ENCODE assay signal across 24 cellular contexts in genomic region chr13:20998649-20999415, GRCh38.
DNase-seq lines count a peak whose midpoint lies in the region; ATAC-seq, FAIRE-seq and TF ChIP-seq lines count a peak whose summit lies in the region.
"Had no signal": no experiment of that assay in that cellular context is flagged by ENCODE, and none has a peak within 500 bp of the region (broad histone marks: within the 10 kb centered on the region; RNA-seq: fewer than 3 reads in every experiment).

No MANE protein-coding gene starts in this region.

- no peak overlapping the region for H2BK120ac ChIP-seq in H1 (replicated peaks; ENCODE audit: low read depth, low read length)

- no peak overlapping the region for H3K27ac Mint-ChIP-seq in stimulated activated naive CD8-positive, alpha-beta T cell treated with anti-CD3 and anti-CD28 coated beads, Interleukin-15, amount 100 ng/mL, for 72 hours
- H3K27ac Mint-ChIP-seq: activated naive CD8-positive, alpha-beta T cell treated with anti-CD3 and anti-CD28 coated beads for 36 hours; activated T-helper 17 cell treated with anti-CD3 and anti-CD28 coated beads, Interleukin-2, amount 50 U/mL, for 72 hours; natural killer cell; type B pancreatic cell had no signal

- H3K9ac ChIP-seq in H1 (replicated peaks in 1 of 4; ENCODE audit: extremely low read depth in 1 of 4, low read depth in 3 of 4, low read length in 3 of 4), result no peak overlapping the region

- H3K4me2 ChIP-seq in H1 (ENCODE audit: insufficient read depth in 1 of 2, low read depth in 2 of 2, low read length in 2 of 2), result no peak overlapping the region; a peak in 1 of 4 replicates
- no peak overlapping the region for H3K4me2 ChIP-seq in osteoblast (ENCODE audit: insufficient read depth, low read length)

- TF ChIP-seq CTCF in H1 (IDR thresholded peaks at IDR 0.05; ENCODE audit: control extremely low read depth in 1 of 3, insufficient read depth in 1 of 3, low read depth in 1 of 3, low read length in 3 of 3) (peak in 1 of 3 experiments; percentile 3; a peak in 2 of 4 replicates), osteoblast (IDR thresholded peaks at IDR 0.05; ENCODE audit: extremely low read depth, low read depth, low read length) (no peak), psoas muscle (IDR thresholded peaks at IDR 0.05) (no peak)

- H3K9me3 Mint-ChIP-seq in stimulated activated naive CD8-positive, alpha-beta T cell treated with anti-CD3 and anti-CD28 coated beads, Interleukin-15, amount 100 ng/mL, for 72 hours, result no peaks in the 10 kb centered on the region
- H3K9me3 Mint-ChIP-seq: activated T-helper 17 cell treated with anti-CD3 and anti-CD28 coated beads, Interleukin-2, amount 50 U/mL, for 72 hours; natural killer cell; type B pancreatic cell had no signal

- H3K79me1 ChIP-seq in H1 (ENCODE audit: low read depth, low read length), result peaks cover 11% of the 10 kb centered on the region

- no peak overlapping the region for H2BK20ac ChIP-seq in H1 (ENCODE audit: low read length)

- H3K79me2 ChIP-seq in H1 (ENCODE audit: control insufficient read depth in 1 of 2, insufficient read depth in 2 of 2, low read length in 2 of 2) (peaks cover 0 to 76% of the 10 kb centered on the region in 2 experiments; a peak in 2 of 4 replicates), osteoblast (ENCODE audit: insufficient read depth, low read length) (peaks cover 85% of the 10 kb centered on the region)

- H3K4me1 ChIP-seq in H1 (replicated peaks in 1 of 4; ENCODE audit: control insufficient read depth in 3 of 4, insufficient read depth in 4 of 4, low read length in 3 of 4), result peaks cover 6 to 18% (median 10%) of the 10 kb centered on the region in 4 experiments
- peaks cover 28% of the 10 kb centered on the region for H3K4me1 ChIP-seq in osteoblast (ENCODE audit: insufficient read depth, low read length)
- peaks cover 34% of the 10 kb centered on the region for H3K4me1 ChIP-seq in psoas muscle

- CTCF ChIA-PET in H1 (lab: Charles Lee; ENCODE audit: partially characterized antibody), result interaction anchor here (1.1 to 1.4 kb wide), 2 partner anchors 16 to 56 kb away, joined by 3 to 5 read pairs; no protein-coding TSS in a partner anchor

- WGBS in H1 (ENCODE audit: extremely low coverage in 1 of 2, insufficient coverage in 1 of 2, insufficient read length in 1 of 2, insufficient replicate concordance in 2 of 2, low coverage in 1 of 2, low lambda C conversion rate in 2 of 2, missing lambda C conversion rate in 1 of 2), 2 experiments, result 94% methylated on average over 48 of the region's 60 CpGs; no CpG with 5 or more reads in 1 of the 2 experiments
- WGBS in psoas muscle, 3 donors, result 96 to 97% (median 96%) methylated on average over 59 to 60 of the region's 60 CpGs

- H3K23ac ChIP-seq in H1 (ENCODE audit: insufficient read length), result no peak overlapping the region

- no peaks in the 10 kb centered on the region for H3K4me1 Mint-ChIP-seq in stimulated activated naive CD8-positive, alpha-beta T cell treated with anti-CD3 and anti-CD28 coated beads, Interleukin-15, amount 100 ng/mL, for 72 hours
- H3K4me1 Mint-ChIP-seq: activated naive CD8-positive, alpha-beta T cell treated with anti-CD3 and anti-CD28 coated beads for 36 hours had no signal

- DNase-seq in stimulated activated naive CD8-positive, alpha-beta T cell treated with anti-CD3 and anti-CD28 coated beads, Interleukin-15, amount 100 ng/mL, for 72 hours, result no peak
- no peak for DNase-seq in stimulated activated naive CD8-positive, alpha-beta T cell treated with anti-CD3 and anti-CD28 coated beads, Interleukin-15, Interleukin-2, amounts not matched to agents 100 U/mL and 50 U/mL, for 24 hours
- DNase-seq in H1 (ENCODE audit: low read depth in 1 of 2, low spot score in 2 of 2), result no peak
- no peak for DNase-seq in osteoblast (ENCODE audit: insufficient read length, low spot score, missing footprints)
- no peak for DNase-seq in NCI-H748 treated with DMSO at 0.1 percent for 48 hours (lab: John Stamatoyannopoulos, UW)
- no peak for DNase-seq in psoas muscle
- no peak for DNase-seq in SW 1271 (lab: John Stamatoyannopoulos, UW)
- DNase-seq: ACHN; activated naive CD8-positive, alpha-beta T cell treated with anti-CD3 and anti-CD28 coated beads for 36 hours; C1 segment of cervical spinal cord; dorsolateral prefrontal cortex; head of caudate nucleus; natural killer cell; NCI-H1092; NCI-H187; NCI-H774; ovary; stimulated activated CD4-positive, alpha-beta T cell treated with anti-CD3 and anti-CD28 coated beads, Interleukin-15, amount 100 ng/mL, for 24 hours; T-helper 9 cell had no signal

- H4K91ac ChIP-seq in H1 (replicated peaks; ENCODE audit: insufficient read length, low read length), result peak overlapping the region; percentile 64

- intact Hi-C loops in psoas muscle (cut with DNase I), result loop anchor here in 1 of 2 donors (5.0 kb wide), 1 partner anchor 53 kb away; no protein-coding TSS in a partner anchor

- TF ChIP-seq EP300 in H1 (IDR thresholded peaks at IDR 0.05; ENCODE audit: borderline replicate concordance in 1 of 2, low read depth in 2 of 2, low read length in 2 of 2), result no peak

- POLR2A ChIA-PET in H1 (lab: Charles Lee; ENCODE audit: partially characterized antibody), result interaction anchor here (1.1 to 1.5 kb wide), 2 partner anchors 63 to 177 kb away, joined by 3 to 5 read pairs; partner anchors contain the start of genes LATS2, MRPL57 and SKA3

- H4K20me1 ChIP-seq in H1 (replicated peaks in 1 of 2; ENCODE audit: control insufficient read depth in 1 of 2, insufficient read depth in 2 of 2, low read length in 2 of 2) (peaks cover 2 to 5% of the 10 kb centered on the region in 2 experiments), osteoblast (ENCODE audit: insufficient read depth, low read length) (peaks cover 5% of the 10 kb centered on the region)

- no peak overlapping the region for H3K4me3 ChIP-seq in H1 (ENCODE audit: extremely low read depth in 1 of 4, insufficient read depth in 2 of 4, low read depth in 3 of 4, low read length in 4 of 4)
- H3K4me3 ChIP-seq in osteoblast (ENCODE audit: insufficient read depth, low read length), result no peak overlapping the region
- H3K4me3 ChIP-seq in psoas muscle, result no peak overlapping the region
- H3K4me3 ChIP-seq: dorsolateral prefrontal cortex, ovary had no signal

- H3K14ac ChIP-seq in H1 (ENCODE audit: insufficient read length), result no peak overlapping the region

- no peak for TF ChIP-seq POLR2A in H1 (IDR thresholded peaks at IDR 0.05; ENCODE audit: control extremely low read depth in 1 of 2, low read depth in 2 of 2, low read length in 2 of 2)

- H2BK5ac ChIP-seq in H1 (ENCODE audit: low read depth, low read length), result peak overlapping the region; percentile 90

- H2AFZ ChIP-seq in H1 (ENCODE audit: low read length), result no peak overlapping the region
- no peak overlapping the region for H2AFZ ChIP-seq in osteoblast (ENCODE audit: low read length)

- H3K27me3 ChIP-seq in H1 (replicated peaks in 1 of 4; ENCODE audit: control insufficient read depth in 3 of 4, extremely low read depth in 1 of 4, insufficient read depth in 3 of 4, low read length in 3 of 4), result no peaks in the 10 kb centered on the region
- H3K27me3 ChIP-seq in osteoblast (ENCODE audit: insufficient read depth, low read length), result no peaks in the 10 kb centered on the region
- no peaks in the 10 kb centered on the region for H3K27me3 ChIP-seq in psoas muscle (ENCODE audit: insufficient read depth in 3 of 3, low read length in 2 of 3)
- H3K27me3 ChIP-seq: dorsolateral prefrontal cortex, ovary had no signal

- H2BK15ac ChIP-seq in H1 (ENCODE audit: low read length), result peak overlapping the region; percentile 31; the same call in 1 of the 2 replicates

- H3K27ac ChIP-seq in H1 (ENCODE audit: low read depth, low read length), result no peak overlapping the region; the same call in 1 of the 2 replicates
- peak overlapping the region; percentile 95 for H3K27ac ChIP-seq in osteoblast (ENCODE audit: low read depth, low read length)
- no peak overlapping the region for H3K27ac ChIP-seq in psoas muscle
- H3K27ac ChIP-seq: dorsolateral prefrontal cortex, HL-60, ovary had no signal

- no peaks in the 10 kb centered on the region for H3K23me2 ChIP-seq in H1 (ENCODE audit: low read depth, low read length)

- peak overlapping the region; percentile 75; the same call in 1 of the 2 replicates for H2BK12ac ChIP-seq in H1 (ENCODE audit: low read depth, low read length)

- H3K4ac ChIP-seq in H1 (replicated peaks; ENCODE audit: insufficient read length, low read depth, low read length), result no peak overlapping the region

- H4K8ac ChIP-seq in H1 (ENCODE audit: extremely low read depth, insufficient read depth, low read length), result peak overlapping the region; percentile 85

- no peak overlapping the region for H3K56ac ChIP-seq in H1 (replicated peaks; ENCODE audit: insufficient read length, low read depth, low read length)

- peak; percentile 60 for ATAC-seq in stimulated activated naive CD8-positive, alpha-beta T cell treated with anti-CD3 and anti-CD28 coated beads, Interleukin-15, amount 100 ng/mL, for 72 hours
- ATAC-seq in stimulated activated naive CD8-positive, alpha-beta T cell treated with anti-CD3 and anti-CD28 coated beads, Interleukin-15, Interleukin-2, amounts not matched to agents 100 U/mL and 50 U/mL, for 24 hours, result no peak
- no peak for ATAC-seq in psoas muscle
- ATAC-seq in HG03565 (IDR thresholded peaks at IDR 0.05; ENCODE audit: unreplicated experiment), result no peak
- ATAC-seq: activated T-helper 17 cell treated with anti-CD3 and anti-CD28 coated beads, Interleukin-2, amount 50 U/mL, for 72 hours had no signal

- peak in 1 of 2 experiments; percentile 22; a peak in 1 of 4 replicates for TF ChIP-seq RAD21 in H1 (IDR thresholded peaks at IDR 0.05 in 1 of 2, conservative IDR thresholded peaks at IDR 0.05 in 1 of 2; ENCODE audit: low read depth in 2 of 2, low read length in 2 of 2)

- H4K5ac ChIP-seq in H1 (ENCODE audit: insufficient read length, low read depth, low read length), result no peak overlapping the region

- no peaks in the 10 kb centered on the region for H3K27me3 Mint-ChIP-seq in stimulated activated naive CD8-positive, alpha-beta T cell treated with anti-CD3 and anti-CD28 coated beads, Interleukin-15, amount 100 ng/mL, for 72 hours
- H3K27me3 Mint-ChIP-seq: activated naive CD8-positive, alpha-beta T cell treated with anti-CD3 and anti-CD28 coated beads for 36 hours; activated T-helper 17 cell treated with anti-CD3 and anti-CD28 coated beads, Interleukin-2, amount 50 U/mL, for 72 hours; IgD-negative memory B cell; type B pancreatic cell had no signal

- H3K18ac ChIP-seq in H1 (ENCODE audit: extremely low read depth, low read length), result peak overlapping the region; percentile 56; the same call in 1 of the 2 replicates

- H2AK5ac ChIP-seq in H1 (ENCODE audit: low read depth, low read length), result no peak overlapping the region

- no peaks in the 10 kb centered on the region for H3K9me3 ChIP-seq in H1 (ENCODE audit: insufficient read depth in 2 of 2, low read depth in 1 of 2, low read length in 1 of 2)
- H3K9me3 ChIP-seq in osteoblast (ENCODE audit: low read depth, low read length), result no peaks in the 10 kb centered on the region
- peaks cover 5% of the 10 kb centered on the region for H3K9me3 ChIP-seq in psoas muscle

- no peak for FAIRE-seq in H1 (lab: Jason Lieb, UNC)

- H3K4me3 Mint-ChIP-seq in stimulated activated naive CD8-positive, alpha-beta T cell treated with anti-CD3 and anti-CD28 coated beads, Interleukin-15, amount 100 ng/mL, for 72 hours, result no peak overlapping the region
- H3K4me3 Mint-ChIP-seq: activated naive CD8-positive, alpha-beta T cell treated with anti-CD3 and anti-CD28 coated beads for 36 hours; activated T-helper 17 cell treated with anti-CD3 and anti-CD28 coated beads, Interleukin-2, amount 50 U/mL, for 72 hours; IgD-negative memory B cell; natural killer cell; type B pancreatic cell had no signal

- peaks cover 0 to 3% (median 1%) of the 10 kb centered on the region in 4 experiments; a peak in 3 of 8 replicates for H3K36me3 ChIP-seq in H1 (ENCODE audit: control insufficient read depth in 2 of 4, insufficient read depth in 4 of 4, low read length in 3 of 4)
- peaks cover 36% of the 10 kb centered on the region for H3K36me3 ChIP-seq in osteoblast (ENCODE audit: insufficient read depth, low read length)
- peaks cover 0 to 8% of the 10 kb centered on the region in 2 donors for H3K36me3 ChIP-seq in psoas muscle (ENCODE audit: insufficient read depth in 1 of 2, low read depth in 1 of 2)
- H3K36me3 ChIP-seq: ovary had no signal
